ENCODE assay signal across 9 cellular contexts in the genomic region with DNA sequence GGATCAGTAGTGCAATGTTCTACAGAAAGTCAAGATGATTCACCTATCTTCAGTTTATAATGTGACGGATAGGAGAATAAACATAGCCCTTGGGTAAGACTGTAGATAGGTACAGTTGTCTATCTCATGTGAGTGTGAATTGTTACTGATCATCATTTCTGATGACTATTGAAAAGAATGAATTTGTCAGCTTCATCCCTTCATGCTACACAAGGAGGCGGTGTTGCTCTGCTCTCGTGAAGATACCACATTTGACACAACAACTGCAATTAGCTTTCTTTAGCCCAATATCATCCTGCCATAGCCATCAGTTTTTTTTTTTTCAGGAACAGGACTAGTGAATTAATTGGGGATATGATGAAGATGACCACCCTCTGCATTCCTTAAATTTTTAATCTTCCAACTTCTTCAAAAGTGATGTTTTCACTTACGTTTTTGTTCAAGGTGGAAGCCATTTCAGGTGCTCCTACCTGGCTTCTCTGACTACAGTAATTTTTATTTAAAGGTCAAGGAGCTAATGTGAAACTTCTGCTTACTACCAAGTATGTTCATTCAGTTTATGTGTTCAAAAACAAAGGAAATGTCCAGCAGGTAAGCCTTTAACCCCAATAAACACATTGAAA.
DNase-seq lines count a peak whose midpoint lies in the region; ATAC-seq and TF ChIP-seq lines count a peak whose summit lies in the region.
"Had no signal": no experiment of that assay in that cellular context is flagged by ENCODE, and none has a peak within 500 bp of the region (broad histone marks: within the 10 kb centered on the region; RNA-seq: fewer than 3 reads in every experiment).

No MANE protein-coding gene starts in this region.

- in situ Hi-C loops in mammary epithelial cell (cut with MboI; ENCODE audit: low sequenced_read_pairs in 2 of 2) = loop anchor here in 1 of 2 donors (5.0 kb wide), 1 partner anchor 165 kb away; no protein-coding TSS in a partner anchor

- no peaks in the 10 kb centered on the region for H3K4me1 Mint-ChIP-seq in mesothelial cell of epicardium

- H3K4me2 ChIP-seq in DOHH2 (ENCODE audit: low read length) = no peak overlapping the region
- H3K4me2 ChIP-seq in Karpas-422 (ENCODE audit: low read depth, low read length, poor library complexity, severe bottlenecking) = no peak overlapping the region
- H3K4me2 ChIP-seq in mammary epithelial cell (ENCODE audit: insufficient read depth, low read depth, low read length) = no peak overlapping the region
- H3K4me2 ChIP-seq in mesendoderm (ENCODE audit: low read length) = no peak overlapping the region

- no TSS peak for BruUV-seq in mammary epithelial cell (replicated peaks; lab: Mats Ljungman, UMichigan)

- no peaks in the 10 kb centered on the region for H3K27me3 Mint-ChIP-seq in mesothelial cell of epicardium (ENCODE audit: low read depth)

- intact Hi-C loops in mammary epithelial cell (cut with micrococcal nuclease) = loop anchor here (1.0 to 5.0 kb wide), 10 partner anchors 62 to 956 kb away; no protein-coding TSS in a partner anchor

- H4K20me1 ChIP-seq in DOHH2 (ENCODE audit: control insufficient read depth, insufficient read depth, low read depth, low read length) (no peaks in the 10 kb centered on the region), Karpas-422 (ENCODE audit: insufficient read depth, low read depth, low read length) (no peaks in the 10 kb centered on the region), mammary epithelial cell (ENCODE audit: insufficient read depth, low read length) (no peaks in the 10 kb centered on the region)

- H2BK120ac ChIP-seq in mesendoderm (ENCODE audit: low read depth, low read length) = no peak overlapping the region

- H3K9me3 ChIP-seq in DOHH2 (ENCODE audit: control insufficient read depth, insufficient read depth, low read length) (no peaks in the 10 kb centered on the region), Karpas-422 (ENCODE audit: low read length) (no peaks in the 10 kb centered on the region), mammary epithelial cell (replicated peaks; ENCODE audit: insufficient read depth, low read length) (no peaks in the 10 kb centered on the region)

- no peaks in the 10 kb centered on the region for H3K9me2 ChIP-seq in DOHH2 (replicated peaks; ENCODE audit: control insufficient read depth, low read length)
- no peaks in the 10 kb centered on the region for H3K9me2 ChIP-seq in Karpas-422 (replicated peaks; ENCODE audit: insufficient read depth, low read length)

- H3K4me3 ChIP-seq in DOHH2 (ENCODE audit: low read length) (no peak overlapping the region), Karpas-422 (ENCODE audit: low read length) (no peak overlapping the region), mammary epithelial cell (replicated peaks in 1 of 3; ENCODE audit: insufficient read depth in 1 of 3, low read depth in 2 of 3, low read length in 3 of 3) (no peak overlapping the region), mesendoderm (ENCODE audit: low read length) (no peak overlapping the region)

- H3K79me2 ChIP-seq in DOHH2 (ENCODE audit: control insufficient read depth, low read length) (no peaks in the 10 kb centered on the region), Karpas-422 (ENCODE audit: low read length) (no peaks in the 10 kb centered on the region), mammary epithelial cell (ENCODE audit: insufficient read depth, low read length) (no peaks in the 10 kb centered on the region), mesendoderm (ENCODE audit: control insufficient read depth, insufficient read depth, low read length) (no peaks in the 10 kb centered on the region)

- H2BK15ac ChIP-seq in mesendoderm (replicated peaks; ENCODE audit: low read depth) = no peak overlapping the region

- no peak overlapping the region for H3K56ac ChIP-seq in mesendoderm (ENCODE audit: low read length)

- H2AFZ ChIP-seq in Karpas-422 (ENCODE audit: low read length) (no peak overlapping the region), mammary epithelial cell (ENCODE audit: low read depth, low read length) (peak overlapping the region; percentile 45)

- H3K4me1 ChIP-seq in DOHH2 (ENCODE audit: control insufficient read depth, low read length) (no peaks in the 10 kb centered on the region), Karpas-422 (ENCODE audit: low read length) (no peaks in the 10 kb centered on the region), mammary epithelial cell (ENCODE audit: insufficient read depth, low read length) (peaks cover 44% of the 10 kb centered on the region), mesendoderm (ENCODE audit: control insufficient read depth, low read depth, low read length) (no peaks in the 10 kb centered on the region)

- CTCF ChIA-PET in mammary epithelial cell (lab: Charles Lee; ENCODE audit: low non-redundant PET) = interaction anchor here (0.5 to 0.7 kb wide), 2 partner anchors 127 to 142 kb away, joined by 4 to 5 read pairs; no protein-coding TSS in a partner anchor

- H3K36me3 Mint-ChIP-seq in mesothelial cell of epicardium = no peaks in the 10 kb centered on the region

- H3K79me1 ChIP-seq in mesendoderm (ENCODE audit: low read length) = no peaks in the 10 kb centered on the region

- H2BK5ac ChIP-seq in mesendoderm (ENCODE audit: low read length) = no peak overlapping the region

- WGBS in mammary epithelial cell (ENCODE audit: low coverage, missing lambda C conversion rate) = 83% methylated on average over 4 of the region's 4 CpGs
- no CpG with 5 or more reads among the region's 4 CpGs for WGBS in mesendoderm (ENCODE audit: extremely low coverage, insufficient coverage, low lambda C conversion rate)

- no peak overlapping the region for H3K18ac ChIP-seq in mesendoderm (ENCODE audit: low read length)

- no peak overlapping the region for H2AK5ac ChIP-seq in mesendoderm (ENCODE audit: low read length)

- peak; percentile 9 for TF ChIP-seq CTCF in DOHH2 (IDR thresholded peaks at IDR 0.05; ENCODE audit: low read depth, low read length, poor library complexity, severe bottlenecking)
- TF ChIP-seq CTCF in mammary epithelial cell (conservative IDR thresholded peaks at IDR 0.05 in 1 of 2, IDR thresholded peaks at IDR 0.05 in 1 of 2; ENCODE audit: extremely low read depth in 1 of 2, insufficient read depth in 1 of 2, low read depth in 1 of 2, low read length in 2 of 2) = peak; percentile 63 to 68
- TF ChIP-seq CTCF in mesothelial cell of epicardium (IDR thresholded peaks at IDR 0.05; ENCODE audit: unreplicated experiment) = no peak

- H4K8ac ChIP-seq in mesendoderm (ENCODE audit: low read depth, low read length) = no peak overlapping the region

- ATAC-seq in HG03175 (IDR thresholded peaks at IDR 0.05; ENCODE audit: unreplicated experiment) (no peak), HG02798 (IDR thresholded peaks at IDR 0.05; ENCODE audit: poor library complexity, unreplicated experiment) (no peak)

- no peaks in the 10 kb centered on the region for H3K36me3 ChIP-seq in DOHH2 (ENCODE audit: control insufficient read depth, low read length)
- H3K36me3 ChIP-seq in Karpas-422 (ENCODE audit: insufficient read depth, low read length) = no peaks in the 10 kb centered on the region
- no peaks in the 10 kb centered on the region for H3K36me3 ChIP-seq in mammary epithelial cell (ENCODE audit: insufficient read depth, low read length)
- no peaks in the 10 kb centered on the region for H3K36me3 ChIP-seq in mesendoderm (ENCODE audit: control insufficient read depth, insufficient read depth, low read length)

- no peak overlapping the region for H3K27ac Mint-ChIP-seq in mesothelial cell of epicardium

- H3F3A ChIP-seq in DOHH2 (ENCODE audit: control insufficient read depth, insufficient read depth) = no peaks in the 10 kb centered on the region

- no peak overlapping the region for H3K4ac ChIP-seq in mesendoderm (ENCODE audit: low read depth, low read length)

- H4K5ac ChIP-seq in mesendoderm (ENCODE audit: low read length) = no peak overlapping the region

- no peak overlapping the region for H3K4me3 Mint-ChIP-seq in mesothelial cell of epicardium

- dilution Hi-C loops in mammary epithelial cell (cut with HindIII; ENCODE audit: low sequenced_read_pairs) = loop anchor here (5.0 kb wide), 2 partner anchors 70 to 220 kb away; a partner anchor contains a TSS

- H3K27ac ChIP-seq in DOHH2 (ENCODE audit: low read depth, low read length) (no peak overlapping the region), Karpas-422 (ENCODE audit: low read length) (no peak overlapping the region), mammary epithelial cell (ENCODE audit: insufficient read depth, low read depth, low read length) (peak overlapping the region; percentile 48), mesendoderm (ENCODE audit: low read depth, low read length) (no peak overlapping the region)

- H3K9ac ChIP-seq in Karpas-422 (ENCODE audit: low read length) (no peak overlapping the region), mammary epithelial cell (ENCODE audit: insufficient read depth, low read length) (no peak overlapping the region), mesendoderm (ENCODE audit: low read length) (no peak overlapping the region)

- H3K27me3 ChIP-seq in DOHH2 (ENCODE audit: control insufficient read depth, low read length) (no peaks in the 10 kb centered on the region), Karpas-422 (ENCODE audit: low read length) (no peaks in the 10 kb centered on the region; the same call in 1 of the 2 replicates), mammary epithelial cell (ENCODE audit: insufficient read depth, low read length) (no peaks in the 10 kb centered on the region), mesendoderm (ENCODE audit: insufficient read depth, low read length, poor library complexity) (no peaks in the 10 kb centered on the region)

- H3K9me3 Mint-ChIP-seq in mesothelial cell of epicardium = peaks cover 8% of the 10 kb centered on the region

- H3K23ac ChIP-seq in mesendoderm (ENCODE audit: low read length) = no peak overlapping the region

- DNase-seq in Karpas-422 (peak; percentile 61), mammary epithelial cell (peak; percentile 60), mesendoderm (peak; percentile 42), mesothelial cell of epicardium (ENCODE audit: low spot score in 2 of 2, unreplicated experiment in 2 of 2) (no peak)
- no peak for DNase-seq in activated T-cell treated with anti-CD3 and anti-CD28 coated beads, Interleukin-2, amount 50 U/mL, for 48 hours
- DNase-seq: NCI-H2081 had no signal

Comparison
In these comparisons a context has a peak if more than half of its experiments do, and no peak if none do; other contexts are left out.
1. DNase-seq: peak in Karpas-422 (single experiment), mammary epithelial cell (single experiment) and mesendoderm (single experiment); none in activated T-cell treated with anti-CD3 and anti-CD28 coated beads, Interleukin-2, amount 50 U/mL, for 48 hours (0 of 2) and mesothelial cell of epicardium (0 of 2).